In the genomic region with DNA sequence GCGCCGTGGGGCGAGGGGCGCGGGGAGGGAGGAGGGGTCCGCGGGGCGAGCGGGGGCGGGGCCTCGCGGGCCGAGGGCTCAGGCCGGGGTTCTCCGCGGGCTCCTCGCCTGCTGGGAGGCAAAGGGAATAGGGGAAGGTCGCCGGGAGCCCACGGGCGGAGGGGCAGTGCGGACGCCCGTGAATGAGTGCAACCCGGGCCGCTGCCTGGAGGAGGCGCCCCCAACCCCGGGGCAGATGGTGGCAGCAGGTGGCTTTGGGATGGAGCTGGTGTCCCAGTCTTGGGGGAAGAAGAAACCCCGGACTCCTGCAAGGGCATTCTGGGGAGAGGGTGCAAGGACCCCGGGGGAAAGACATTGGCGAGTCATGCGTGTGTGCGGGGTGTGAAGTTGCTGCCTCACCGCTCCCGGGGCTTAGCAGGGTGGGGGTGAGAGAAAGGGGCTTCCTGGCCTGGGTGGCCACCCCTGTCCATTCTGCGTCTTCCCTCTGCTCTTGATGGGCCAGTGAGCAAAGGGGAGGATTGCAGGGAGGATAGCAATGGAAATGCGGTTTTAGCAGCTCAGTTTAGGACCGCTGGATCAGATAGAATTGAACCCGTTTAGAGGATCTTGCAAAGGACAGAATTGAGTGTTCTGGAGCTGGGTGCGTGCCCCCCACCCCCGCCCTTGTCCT, we compare ENCODE assay signal across 8 cellular contexts. TPM values are rescaled to one million over a fixed set of nuclear protein-coding genes. Genes with fewer than 3 reads are reported as not detected.
DNase-seq lines count a peak whose midpoint lies in the region; ATAC-seq, FAIRE-seq and TF ChIP-seq lines count a peak whose summit lies in the region.

No MANE protein-coding gene starts in this region.

- H4K20me1 ChIP-seq in keratinocyte (ENCODE audit: control insufficient read depth, extremely low read depth, insufficient read depth, low read length): peaks cover 4% of the 10 kb centered on the region

- peak overlapping the region; percentile 88 for H3K9ac ChIP-seq in keratinocyte (ENCODE audit: control insufficient read depth, extremely low read depth, insufficient read depth, low read length)

- dilution Hi-C loops in keratinocyte (cut with MboI; ENCODE audit: extremely low pct_ligation_motif_present, low sequenced_read_pairs): no loop called here

- H3K27me3 Mint-ChIP-seq in CD8-positive, alpha-beta T cell (ENCODE audit: low read depth): no peaks in the 10 kb centered on the region

- peak overlapping the region; percentile 62 for H3K27ac ChIP-seq in CD8-positive, alpha-beta T cell (ENCODE audit: low read depth, low read length)
- H3K27ac ChIP-seq in ascending aorta (peak overlapping the region; percentile 59 to 81), keratinocyte (ENCODE audit: control insufficient read depth, insufficient read depth, low read length) (peak overlapping the region; percentile 76)

- no peak overlapping the region for H2AFZ ChIP-seq in keratinocyte (ENCODE audit: control insufficient read depth, low read length)

- H3K4me1 Mint-ChIP-seq in CD8-positive, alpha-beta T cell (ENCODE audit: low read depth): peaks cover 43% of the 10 kb centered on the region

- peak; percentile 3 for ATAC-seq in CD8-positive, alpha-beta T cell
- ATAC-seq in GM21390 (IDR thresholded peaks at IDR 0.05; ENCODE audit: unreplicated experiment): peak; percentile 21
- ATAC-seq in stimulated activated naive CD8-positive, alpha-beta T cell treated with anti-CD3 and anti-CD28 coated beads, Interleukin-15, Interleukin-2, amounts not matched to agents 100 U/mL and 50 U/mL, for 24 hours: peak; percentile 5

- no peaks in the 10 kb centered on the region for H3K9me1 ChIP-seq in keratinocyte (ENCODE audit: control insufficient read depth, extremely low read depth, insufficient read depth, low read length)

- H3K27ac Mint-ChIP-seq in CD8-positive, alpha-beta T cell: peak overlapping the region; percentile 97

- no peaks in the 10 kb centered on the region for H3K27me3 ChIP-seq in CD8-positive, alpha-beta T cell (ENCODE audit: insufficient read depth, low read length)
- no peaks in the 10 kb centered on the region for H3K27me3 ChIP-seq in ascending aorta
- no peaks in the 10 kb centered on the region for H3K27me3 ChIP-seq in keratinocyte (ENCODE audit: control insufficient read depth, extremely low read depth, insufficient read depth, low read length)

- FAIRE-seq in keratinocyte (lab: Jason Lieb, UNC): no peak

- H3K36me3 ChIP-seq in CD8-positive, alpha-beta T cell (ENCODE audit: insufficient read depth, low read length): no peaks in the 10 kb centered on the region
- H3K36me3 ChIP-seq in ascending aorta: no peaks in the 10 kb centered on the region
- peaks cover 0 to 3% of the 10 kb centered on the region in 2 experiments for H3K36me3 ChIP-seq in keratinocyte (ENCODE audit: control insufficient read depth in 2 of 2, extremely low read depth in 1 of 2, insufficient read depth in 2 of 2, low read length in 2 of 2)

- H3K4me3 ChIP-seq in CD8-positive, alpha-beta T cell (ENCODE audit: low read depth, low read length): peak overlapping the region; percentile 64
- H3K4me3 ChIP-seq in Jurkat, Clone E6-1 (ENCODE audit: low read length): peak overlapping the region; percentile 55
- H3K4me3 ChIP-seq in ascending aorta (peak overlapping the region; percentile 93 to 94), keratinocyte (ENCODE audit: control insufficient read depth in 2 of 3, extremely low read depth in 1 of 3, insufficient read depth in 2 of 3, low read depth in 1 of 3, low read length in 3 of 3) (peak overlapping the region; percentile 53 to 90 (median 77))

- no peaks in the 10 kb centered on the region for H3K9me3 ChIP-seq in CD8-positive, alpha-beta T cell (ENCODE audit: low read length)
- no peaks in the 10 kb centered on the region for H3K9me3 ChIP-seq in ascending aorta
- no peaks in the 10 kb centered on the region for H3K9me3 ChIP-seq in keratinocyte (ENCODE audit: control insufficient read depth, low read depth, low read length)

- intact Hi-C loops in CD8-positive, alpha-beta T cell (cut with DNase I, micrococcal nuclease): loop anchor here (1.0 to 10.0 kb wide), 6 partner anchors 17 to 1221 kb away; partner anchors contain the start of genes ZDHHC7 (in 2 of the 2), HSBP1 (in 1 of the 2) and MEAK7 (in 1 of the 2)
- intact Hi-C loops in ascending aorta (cut with DNase I): loop anchor here (1.0 to 5.0 kb wide), 2 partner anchors 17 to 36 kb away; partner anchors contain the start of gene ZDHHC7

- H3K36me3 Mint-ChIP-seq in CD8-positive, alpha-beta T cell: peaks cover 18% of the 10 kb centered on the region

- no peaks in the 10 kb centered on the region for H3K79me2 ChIP-seq in keratinocyte (ENCODE audit: control insufficient read depth, insufficient read depth, low read length)

- peak overlapping the region; percentile 90 for H3K4me3 Mint-ChIP-seq in CD8-positive, alpha-beta T cell

- H3K4me2 ChIP-seq in keratinocyte (ENCODE audit: control insufficient read depth, extremely low read depth, insufficient read depth, low read depth, low read length): peak overlapping the region; percentile 93

- peak in 2 of 7 experiments; percentile 30 to 55 for DNase-seq in CD8-positive, alpha-beta T cell
- no peak for DNase-seq in Jurkat, Clone E6-1 (ENCODE audit: low read depth, low spot score)
- DNase-seq in ascending aorta (ENCODE audit: low spot score in 2 of 2): no peak
- DNase-seq in keratinocyte (ENCODE audit: low read depth, low spot score): no peak
- DNase-seq in stimulated activated naive CD8-positive, alpha-beta T cell treated with anti-CD3 and anti-CD28 coated beads, Interleukin-15, Interleukin-2, amounts not matched to agents 100 U/mL and 50 U/mL, for 24 hours: peak; percentile 40
- DNase-seq in HuH-7 (ENCODE audit: low spot score): no peak
- DNase-seq in NOMO-1 (lab: John Stamatoyannopoulos, UW; ENCODE audit: unreplicated experiment in 2 of 2): no peak

- POLR2A ChIA-PET in CD8-positive, alpha-beta T cell (lab: Charles Lee): interaction anchor here (0.8 to 3.3 kb wide), 7 partner anchors 11 to 60 kb away, joined by 3 to 37 read pairs (median 4); partner anchors contain the start of gene ZDHHC7

- no peak for TF ChIP-seq CTCF in CD8-positive, alpha-beta T cell (IDR thresholded peaks at IDR 0.05)
- TF ChIP-seq CTCF in ascending aorta (IDR thresholded peaks at IDR 0.05) (peak in 2 of 3 experiments; percentile 9 to 25), keratinocyte (optimal IDR thresholded peaks at IDR 0.05 in 1 of 3, IDR thresholded peaks at IDR 0.05 in 1 of 3, conservative IDR thresholded peaks at IDR 0.05 in 1 of 3; ENCODE audit: extremely low read depth in 1 of 3, insufficient read depth in 2 of 3, low read length in 3 of 3) (peak in 1 of 3 experiments; percentile 27)

- CTCF ChIA-PET in CD8-positive, alpha-beta T cell (lab: Charles Lee): interaction anchor here (0.6 to 3.9 kb wide), 8 partner anchors 13 to 752 kb away, joined by 3 to 31 read pairs (median 6); partner anchors contain the start of gene ZDHHC7

- no peaks in the 10 kb centered on the region for H3K9me3 Mint-ChIP-seq in CD8-positive, alpha-beta T cell

- peaks cover 31% of the 10 kb centered on the region for H3K4me1 ChIP-seq in CD8-positive, alpha-beta T cell (ENCODE audit: insufficient read depth, low read length)
- H3K4me1 ChIP-seq in ascending aorta (peaks cover 8 to 19% of the 10 kb centered on the region in 2 donors), keratinocyte (ENCODE audit: control insufficient read depth, extremely low read depth, insufficient read depth, low read length) (peaks cover 35% of the 10 kb centered on the region)

RNA-seq across cellular contexts. Expression of gene KIAA0513, which starts 0.5 kb away (rescaled TPM):
- total RNA-seq in CD8-positive, alpha-beta T cell: 10 to 100 TPM in 1 of 2 experiments, 1 to 10 TPM in 1; 9.7 to 10.3 TPM
- 5.4 TPM for polyA plus RNA-seq in Jurkat, Clone E6-1 (2012; ENCODE audit: insufficient read depth, insufficient read length)
- 131 TPM for total RNA-seq in ascending aorta
- 2.6 to 3.6 TPM (median 3.3 TPM) in 3 replicates for polyA plus RNA-seq in keratinocyte
- polyA plus RNA-seq in keratinocyte (2011; ENCODE audit: low read depth): 19.8 TPM
- 1.7 and 1.9 TPM in 2 replicates for polyA plus RNA-seq in keratinocyte (2011; cell fraction: cytosol; rRNA removed)
- 4.4 and 4.8 TPM in 2 replicates for polyA plus RNA-seq in keratinocyte (2011; cell fraction: nucleus; rRNA removed)
- polyA plus RNA-seq in keratinocyte (2012; ENCODE audit: low replicate concordance): 3.4 and 8.9 TPM in 2 replicates
- 4.6 to 8.8 TPM (median 8.7 TPM) in 3 replicates for polyA minus RNA-seq in keratinocyte
- 1.9 TPM for polyA minus RNA-seq in keratinocyte (2011; cell fraction: cytosol; rRNA and poly(A)+ RNA removed)
- polyA minus RNA-seq in keratinocyte (2011; cell fraction: nucleus; rRNA and poly(A)+ RNA removed): 3.7 and 6.8 TPM in 2 replicates

RNA-seq across cellular contexts. Expression of gene ZDHHC7, which starts 16.8 kb away (rescaled TPM):
- total RNA-seq in CD8-positive, alpha-beta T cell: 10 to 100 TPM; 85.4 to 92.1 TPM
- 19.7 TPM for polyA plus RNA-seq in Jurkat, Clone E6-1 (2012; ENCODE audit: insufficient read depth, insufficient read length)
- 70.7 TPM for total RNA-seq in ascending aorta
- 36.1 to 58.9 TPM (median 37.8 TPM) in 3 replicates for polyA plus RNA-seq in keratinocyte
- 12.3 TPM for polyA plus RNA-seq in keratinocyte (2011; ENCODE audit: low read depth)
- 53.5 and 81.2 TPM in 2 replicates for polyA plus RNA-seq in keratinocyte (2011; cell fraction: cytosol; rRNA removed)
- polyA plus RNA-seq in keratinocyte (2011; cell fraction: nucleus; rRNA removed): 98.1 and 113 TPM in 2 replicates
- polyA plus RNA-seq in keratinocyte (2012; ENCODE audit: low replicate concordance): 31.7 and 40.2 TPM in 2 replicates
- polyA minus RNA-seq in keratinocyte: 37.9 to 225 TPM (median 43.5 TPM) in 3 replicates
- polyA minus RNA-seq in keratinocyte (2011; cell fraction: cytosol; rRNA and poly(A)+ RNA removed): 27.6 TPM
- 47.8 and 66.1 TPM in 2 replicates for polyA minus RNA-seq in keratinocyte (2011; cell fraction: nucleus; rRNA and poly(A)+ RNA removed)

Comparison
In these comparisons a context has a peak if more than half of its experiments do, and no peak if none do; other contexts are left out.
1. RNA of gene KIAA0513, which starts 0.5 kb away (total RNA-seq): 131 TPM in ascending aorta (single experiment); 9.7 to 10.3 TPM in CD8-positive, alpha-beta T cell; every median in the first group is over 10 times any median in the second.
2. Peak in every context shown above with its lines, with median percentiles within 50 percentile points of each other: ATAC-seq, H3K27ac ChIP-seq and H3K4me3 ChIP-seq.